Comparison of ENCODE assay signal across 1 cellular context in the genomic region with DNA sequence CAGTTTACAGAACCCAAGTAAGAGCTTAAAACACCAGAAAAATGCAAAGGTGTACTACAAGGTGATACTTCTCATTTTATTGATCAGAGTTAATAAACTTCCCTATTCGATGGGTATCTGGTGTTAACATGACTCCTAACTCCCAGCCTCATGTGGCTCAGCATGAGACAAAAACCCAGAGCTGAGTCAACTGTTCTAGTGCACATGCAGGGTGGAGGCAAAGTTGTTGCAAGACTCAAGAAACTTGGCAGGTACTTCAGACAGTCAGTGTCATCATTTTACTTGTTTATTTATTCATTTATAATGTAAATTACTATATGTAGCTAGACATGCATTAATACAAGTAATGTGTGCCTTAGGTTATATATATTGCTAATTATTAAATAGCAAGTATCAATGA.
TF ChIP-seq lines count a peak whose summit lies in the region.

No MANE protein-coding gene starts in this region.

TF ChIP-seq in IMR-90, 13 proteins besides CTCF, POLR2A, EP300 and RAD21 (continued from another document):
- TF ChIP-seq, protein P1, sequence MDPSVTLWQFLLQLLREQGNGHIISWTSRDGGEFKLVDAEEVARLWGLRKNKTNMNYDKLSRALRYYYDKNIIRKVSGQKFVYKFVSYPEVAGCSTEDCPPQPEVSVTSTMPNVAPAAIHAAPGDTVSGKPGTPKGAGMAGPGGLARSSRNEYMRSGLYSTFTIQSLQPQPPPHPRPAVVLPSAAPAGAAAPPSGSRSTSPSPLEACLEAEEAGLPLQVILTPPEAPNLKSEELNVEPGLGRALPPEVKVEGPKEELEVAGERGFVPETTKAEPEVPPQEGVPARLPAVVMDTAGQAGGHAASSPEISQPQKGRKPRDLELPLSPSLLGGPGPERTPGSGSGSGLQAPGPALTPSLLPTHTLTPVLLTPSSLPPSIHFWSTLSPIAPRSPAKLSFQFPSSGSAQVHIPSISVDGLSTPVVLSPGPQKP (IDR thresholded peaks at IDR 0.05; ENCODE audit: borderline replicate concordance, low read depth, low read length) = no peak
- TF ChIP-seq CHD1 (IDR thresholded peaks at IDR 0.05; ENCODE audit: low read depth, low read length) = no peak
- TF ChIP-seq NFE2L2 (IDR thresholded peaks at IDR 0.05; ENCODE audit: low read depth, low read length) = no peak
- no peak for TF ChIP-seq MAFK (IDR thresholded peaks at IDR 0.05; ENCODE audit: low read depth, low read length)
